ENCODE assay signal across 26 cellular contexts in the genomic region with DNA sequence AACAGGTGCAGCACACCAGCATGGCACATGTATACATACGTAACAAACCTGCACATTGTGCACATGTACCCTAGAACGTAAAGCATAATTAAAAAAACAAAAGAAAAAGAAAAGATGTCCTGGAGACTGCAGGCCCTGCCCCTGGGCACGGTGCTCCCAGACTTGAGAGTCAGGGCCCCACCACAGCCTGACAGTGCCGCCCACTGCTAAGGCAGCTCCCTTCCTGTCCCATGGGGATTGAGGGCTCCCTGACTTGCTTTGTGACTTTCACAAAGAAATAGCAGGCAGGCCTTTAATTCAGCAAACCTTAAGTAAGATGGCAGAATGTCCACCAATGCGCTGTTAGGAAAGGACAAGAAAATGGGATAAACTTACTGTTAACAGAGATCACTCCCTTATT.
"Had no signal": no experiment of that assay in that cellular context is flagged by ENCODE, and none has a peak within 500 bp of the region (broad histone marks: within the 10 kb centered on the region; RNA-seq: fewer than 3 reads in every experiment).

No MANE protein-coding gene starts in this region.

- H3K36me3 ChIP-seq: brain microvascular endothelial cell, heart left ventricle, neutrophil, transverse colon had no signal

- H3K4me2 ChIP-seq: smooth muscle cell had no signal

- H3K36me3 Mint-ChIP-seq: activated naive CD8-positive, alpha-beta T cell treated with anti-CD3 and anti-CD28 coated beads, Interleukin-2, amount 10 ng/mL, durations not matched to agents 7 days and 5 days had no signal

- H3K27me3 Mint-ChIP-seq: activated CD4-positive, alpha-beta T cell treated with anti-CD3 and anti-CD28 coated beads, Interleukin-2, amount 10 ng/mL, durations not matched to agents 7 days and 5 days; activated naive CD8-positive, alpha-beta T cell treated with anti-CD3 and anti-CD28 coated beads, Interleukin-2, amount 10 ng/mL, durations not matched to agents 7 days and 5 days; naive B cell; progenitor cell of endocrine pancreas had no signal

- H3K4me1 ChIP-seq: foreskin keratinocyte had no signal

- H3K4me3 ChIP-seq: coronary artery, heart left ventricle, smooth muscle cell, transverse colon had no signal

- DNase-seq: activated CD4-positive, alpha-beta T cell treated with anti-CD3 and anti-CD28 coated beads, Interleukin-2, amount 10 ng/mL, durations not matched to agents 7 days and 5 days; activated CD4-positive, CD25-positive, alpha-beta regulatory T cell treated with anti-CD3 and anti-CD28 coated beads, Interleukin-2, amount 50 U/mL, for 72 hours; activated CD8-positive, alpha-beta memory T cell treated with anti-CD3 and anti-CD28 coated beads for 24 hours; activated gamma-delta T cell; activated naive CD4-positive, alpha-beta T cell treated with anti-CD3 and anti-CD28 coated beads, Interleukin-2, amount 10 ng/mL, durations not matched to agents 7 days and 5 days; activated naive CD8-positive, alpha-beta T cell treated with anti-CD3 and anti-CD28 coated beads, Interleukin-2, amount 10 ng/mL, durations not matched to agents 7 days and 5 days; brain microvascular endothelial cell; foreskin keratinocyte; hypothalamus; kidney glomerular epithelial cell; naive B cell; nephron progenitor cell; stimulated activated CD4-positive, alpha-beta T cell treated with anti-CD3 and anti-CD28 coated beads, Interleukin-1b, Interleukin-23, amount 100 ng/mL, for 48 hours; stimulated activated CD4-positive, alpha-beta T cell treated with anti-CD3 and anti-CD28 coated beads, Interleukin-4, amount 100 ng/mL, for 4 hours; stimulated activated naive CD4-positive, alpha-beta T cell; T1000; transverse colon had no signal

- H3K4me1 Mint-ChIP-seq: endodermal cell, nephron progenitor cell had no signal

- H3K27ac Mint-ChIP-seq: activated CD4-positive, alpha-beta T cell treated with anti-CD3 and anti-CD28 coated beads, Interleukin-2, amount 10 ng/mL, durations not matched to agents 7 days and 5 days; activated naive CD4-positive, alpha-beta T cell treated with anti-CD3 and anti-CD28 coated beads, Interleukin-2, amount 10 ng/mL, durations not matched to agents 7 days and 5 days; activated naive CD8-positive, alpha-beta T cell treated with anti-CD3 and anti-CD28 coated beads, Interleukin-2, amount 10 ng/mL, durations not matched to agents 7 days and 5 days; endodermal cell; nephron progenitor cell; progenitor cell of endocrine pancreas; T-helper 1 cell treated with Interleukin-12 subunit alpha and Interleukin-12 subunit beta and Interleukin-4 antibody, amounts not matched to agents 30 μg/mL and 1 μg/mL, for 36 hours had no signal

- H3K4me3 Mint-ChIP-seq: activated CD4-positive, alpha-beta T cell treated with anti-CD3 and anti-CD28 coated beads, Interleukin-2, amount 10 ng/mL, durations not matched to agents 7 days and 5 days; activated naive CD4-positive, alpha-beta T cell treated with anti-CD3 and anti-CD28 coated beads, Interleukin-2, amount 10 ng/mL, durations not matched to agents 7 days and 5 days; activated naive CD8-positive, alpha-beta T cell treated with anti-CD3 and anti-CD28 coated beads, Interleukin-2, amount 10 ng/mL, durations not matched to agents 7 days and 5 days; endodermal cell; nephron progenitor cell; T-helper 1 cell treated with Interleukin-12 subunit alpha and Interleukin-12 subunit beta and Interleukin-4 antibody, amounts not matched to agents 30 μg/mL and 1 μg/mL, for 36 hours had no signal

- H3K9me3 ChIP-seq: neutrophil, transverse colon had no signal

- H3K27ac ChIP-seq: brain microvascular endothelial cell, coronary artery, foreskin keratinocyte, heart left ventricle, neutrophil, transverse colon had no signal

- ATAC-seq: esophagus mucosa, foreskin keratinocyte, heart left ventricle, left lobe of liver had no signal

- H3K27me3 ChIP-seq: brain microvascular endothelial cell, foreskin keratinocyte, heart left ventricle, neutrophil, transverse colon had no signal
